Comparison of ENCODE assay signal across 13 cellular contexts in the genomic region with DNA sequence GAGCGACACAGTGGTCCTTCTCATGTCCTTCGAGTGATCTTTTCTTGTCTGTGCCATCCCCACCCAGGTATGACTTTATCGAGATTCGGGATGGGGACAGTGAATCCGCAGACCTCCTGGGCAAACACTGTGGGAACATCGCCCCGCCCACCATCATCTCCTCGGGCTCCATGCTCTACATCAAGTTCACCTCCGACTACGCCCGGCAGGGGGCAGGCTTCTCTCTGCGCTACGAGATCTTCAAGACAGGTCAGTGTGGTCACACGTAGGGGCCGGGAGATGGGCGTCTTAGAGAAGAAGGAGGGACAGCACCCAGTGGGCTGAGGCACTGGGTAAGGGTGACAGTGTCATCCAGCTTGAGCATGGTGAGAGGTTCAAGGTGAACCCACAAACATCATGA. TPM values are rescaled to one million over a fixed set of nuclear protein-coding genes. Genes with fewer than 3 reads are reported as not detected.
DNase-seq lines count a peak whose midpoint lies in the region; ATAC-seq, FAIRE-seq and TF ChIP-seq lines count a peak whose summit lies in the region.
"Had no signal": no experiment of that assay in that cellular context is flagged by ENCODE, and none has a peak within 500 bp of the region (broad histone marks: within the 10 kb centered on the region; RNA-seq: fewer than 3 reads in every experiment).

No MANE protein-coding gene starts in this region.

- H2AFZ ChIP-seq in endothelial cell of umbilical vein (ENCODE audit: low read depth, low read length): no peak overlapping the region

- peak overlapping the region; percentile 17 for H3K4me3 Mint-ChIP-seq in neural crest cell

- H3K27me3 ChIP-seq in endothelial cell of umbilical vein (ENCODE audit: control insufficient read depth in 2 of 2, insufficient read depth in 2 of 2, low read length in 2 of 2) (no peaks in the 10 kb centered on the region), tibial artery (no peaks in the 10 kb centered on the region), lower lobe of right lung (ENCODE audit: low read depth) (no peaks in the 10 kb centered on the region)
- H3K27me3 ChIP-seq: vagina had no signal

- dilution Hi-C loops in endothelial cell of umbilical vein (cut with MboI; ENCODE audit: extremely low pct_ligation_motif_present, low sequenced_read_pairs): no loop called here

- H3K4me1 Mint-ChIP-seq in neural crest cell: peaks cover 85% of the 10 kb centered on the region

- H3K9me3 ChIP-seq in endothelial cell of umbilical vein (replicated peaks; ENCODE audit: control insufficient read depth, insufficient read depth, low read length) (no peaks in the 10 kb centered on the region), tibial artery (no peaks in the 10 kb centered on the region), lower lobe of right lung (no peaks in the 10 kb centered on the region)
- H3K9me3 ChIP-seq: vagina had no signal

- CTCF ChIA-PET in endothelial cell of umbilical vein (lab: Charles Lee): interaction anchor here (1.3 kb wide), 1 partner anchor 210 kb away, joined by 5 read pairs; no protein-coding TSS in a partner anchor

- H3K27ac ChIP-seq in endothelial cell of umbilical vein (ENCODE audit: insufficient read depth, low read depth, low read length): no peak overlapping the region
- no peak overlapping the region for H3K27ac ChIP-seq in tibial artery
- H3K27ac ChIP-seq in lower lobe of right lung: no peak overlapping the region

- H3K4me3 ChIP-seq in NB4 (ENCODE audit: low read depth, low read length) (no peak overlapping the region), endothelial cell of umbilical vein (replicated peaks in 1 of 3; ENCODE audit: insufficient read depth in 1 of 3, low read depth in 1 of 3, low read length in 3 of 3) (no peak overlapping the region), tibial artery (no peak overlapping the region), lower lobe of right lung (no peak overlapping the region)
- H3K4me3 ChIP-seq: vagina had no signal

- no peaks in the 10 kb centered on the region for H3K9me3 Mint-ChIP-seq in neural crest cell

- H3K4me2 ChIP-seq in endothelial cell of umbilical vein (ENCODE audit: insufficient read depth, low read length): no peak overlapping the region

- no peak for ATAC-seq in lower lobe of right lung

- FAIRE-seq in endothelial cell of umbilical vein (lab: Jason Lieb, UNC): no peak

- no peaks in the 10 kb centered on the region for H3K9me1 ChIP-seq in endothelial cell of umbilical vein (replicated peaks; ENCODE audit: control insufficient read depth, extremely low read depth, insufficient read depth, low read length)

- H3K36me3 ChIP-seq in endothelial cell of umbilical vein (ENCODE audit: control insufficient read depth in 2 of 2, extremely low read depth in 1 of 2, insufficient read depth in 2 of 2, low read length in 2 of 2) (peaks cover under 1 to 16% of the 10 kb centered on the region in 2 experiments), tibial artery (no peaks in the 10 kb centered on the region), lower lobe of right lung (peaks cover 9% of the 10 kb centered on the region)
- H3K36me3 ChIP-seq: vagina had no signal

- H3K4me1 ChIP-seq in endothelial cell of umbilical vein (ENCODE audit: control insufficient read depth, extremely low read depth, insufficient read depth, low read length): peaks cover 18% of the 10 kb centered on the region
- H3K4me1 ChIP-seq in tibial artery: peaks cover 0 to 20% (median 12%) of the 10 kb centered on the region in 4 donors
- H3K4me1 ChIP-seq in lower lobe of right lung: peaks cover 49% of the 10 kb centered on the region

- POLR2A ChIA-PET in endothelial cell of umbilical vein (lab: Charles Lee): no interaction called here

- TF ChIP-seq POLR2A in NB4 (IDR thresholded peaks at IDR 0.05; ENCODE audit: extremely low read depth, insufficient read length): no peak
- no peak for TF ChIP-seq POLR2A in endothelial cell of umbilical vein (IDR thresholded peaks at IDR 0.05; ENCODE audit: low read depth, low read length)

- H3K9ac ChIP-seq in endothelial cell of umbilical vein (replicated peaks; ENCODE audit: extremely low read depth, insufficient read depth, low read length): no peak overlapping the region

- BruUV-seq in endothelial cell of umbilical vein (replicated peaks; lab: Mats Ljungman, UMichigan): no TSS peak

- H3K79me2 ChIP-seq in endothelial cell of umbilical vein (ENCODE audit: control insufficient read depth, insufficient read depth, low read length): no peaks in the 10 kb centered on the region

- TF ChIP-seq CTCF in NB4 (IDR thresholded peaks at IDR 0.05; ENCODE audit: low read depth, low read length): peak; percentile 57
- TF ChIP-seq CTCF in endothelial cell of umbilical vein (IDR thresholded peaks at IDR 0.05; ENCODE audit: extremely low read depth in 1 of 2, insufficient read depth in 1 of 2, low read depth in 1 of 2, low read length in 2 of 2): peak; percentile 21 to 23
- peak; percentile 28 for TF ChIP-seq CTCF in neural crest cell (conservative IDR thresholded peaks at IDR 0.05)
- TF ChIP-seq CTCF in tibial artery (IDR thresholded peaks at IDR 0.05): no peak
- no peak for TF ChIP-seq CTCF in lower lobe of right lung (IDR thresholded peaks at IDR 0.05)

- no peaks in the 10 kb centered on the region for H3K27me3 Mint-ChIP-seq in neural crest cell (ENCODE audit: low read depth)

- H3K36me3 Mint-ChIP-seq in neural crest cell (ENCODE audit: low read depth): peaks cover 19% of the 10 kb centered on the region

- no peaks in the 10 kb centered on the region for H4K20me1 ChIP-seq in endothelial cell of umbilical vein (replicated peaks; ENCODE audit: control insufficient read depth, extremely low read depth, insufficient read depth, low read length)

- H3K27ac Mint-ChIP-seq in neural crest cell (ENCODE audit: unreplicated experiment): no peak overlapping the region

- DNase-seq in ELF-1 (ENCODE audit: low read depth, low spot score): peak; percentile 87
- DNase-seq in NB4 (ENCODE audit: low read depth): peak; percentile 52
- DNase-seq in endothelial cell of umbilical vein (ENCODE audit: low read depth, low spot score): no peak
- no peak for DNase-seq in neural crest cell (ENCODE audit: low read depth, low spot score)
- no peak for DNase-seq in NCI-H345 (lab: John Stamatoyannopoulos, UW)
- DNase-seq in central memory CD4-positive, alpha-beta T cell: no peak
- no peak for DNase-seq in tibial artery
- DNase-seq in lower lobe of right lung: no peak
- DNase-seq: activated gamma-delta T cell; effector CD4-positive, alpha-beta T cell; NCI-H1105 treated with DMSO at 0.1 percent for 48 hours; T-helper 9 cell had no signal

- intact Hi-C loops in endothelial cell of umbilical vein (cut with micrococcal nuclease): no loop called here
- intact Hi-C loops in tibial artery (cut with DNase I; ENCODE audit: low total_unique reads): no loop called here
- intact Hi-C loops in lower lobe of right lung (cut with DNase I): no loop called here

TF ChIP-seq in endothelial cell of umbilical vein, 7 proteins besides CTCF, POLR2A, EP300 and RAD21:
- TF ChIP-seq JUN (IDR thresholded peaks at IDR 0.05; ENCODE audit: borderline replicate concordance, insufficient read depth, insufficient read length, low read depth) (no peak), FOS (IDR thresholded peaks at IDR 0.05; ENCODE audit: borderline replicate concordance, insufficient read depth, low read length) (no peak), POLR2AphosphoS5 (IDR thresholded peaks at IDR 0.05; ENCODE audit: insufficient read depth, low read depth, low read length) (no peak), MYC (IDR thresholded peaks at IDR 0.05; ENCODE audit: low read depth, low read length) (no peak), EZH2 (IDR thresholded peaks at IDR 0.05; ENCODE audit: borderline replicate concordance, low read depth, low read length, severe bottlenecking) (no peak), GATA2 (IDR thresholded peaks at IDR 0.05; ENCODE audit: insufficient read depth, insufficient read length, low read depth, low read length) (no peak)
- TF ChIP-seq, protein P1, sequence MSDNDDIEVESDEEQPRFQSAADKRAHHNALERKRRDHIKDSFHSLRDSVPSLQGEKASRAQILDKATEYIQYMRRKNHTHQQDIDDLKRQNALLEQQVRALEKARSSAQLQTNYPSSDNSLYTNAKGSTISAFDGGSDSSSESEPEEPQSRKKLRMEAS (IDR thresholded peaks at IDR 0.05; ENCODE audit: insufficient read depth, insufficient read length): no peak

RNA-seq across cellular contexts. Expression of a gene that starts 33.8 kb away (rescaled TPM):
- total RNA-seq in endothelial cell of umbilical vein (149 and 240 TPM in 2 replicates), neural crest cell (90.3 and 93.5 TPM in 2 replicates), lower lobe of right lung (67.5 TPM)
- polyA plus RNA-seq in endothelial cell of umbilical vein: 138 and 160 TPM in 2 replicates
- polyA plus RNA-seq in endothelial cell of umbilical vein (2011; cell fraction: cytosol; rRNA removed): 107 and 113 TPM in 2 replicates
- 198 and 227 TPM in 2 replicates for polyA plus RNA-seq in endothelial cell of umbilical vein (2011; cell fraction: nucleus; rRNA removed)
- 99.8 and 162 TPM in 2 replicates for polyA plus RNA-seq in endothelial cell of umbilical vein (2012)
- 478 and 499 TPM in 2 replicates for polyA minus RNA-seq in endothelial cell of umbilical vein
- polyA minus RNA-seq in endothelial cell of umbilical vein (2011; cell fraction: cytosol; rRNA and poly(A)+ RNA removed): 1.3 TPM
- 330 and 370 TPM in 2 replicates for polyA minus RNA-seq in endothelial cell of umbilical vein (2011; cell fraction: nucleus; rRNA and poly(A)+ RNA removed)

Comparison
In these comparisons a context has a peak if more than half of its experiments do, and no peak if none do; other contexts are left out.
1. DNase-seq: peak in ELF-1 (single experiment) and NB4 (single experiment); none in endothelial cell of umbilical vein (single experiment), neural crest cell (single experiment), NCI-H345 (single experiment), central memory CD4-positive, alpha-beta T cell (single experiment), tibial artery (0 of 2) and lower lobe of right lung (single experiment).
2. CTCF ChIP-seq: peak in NB4 (single experiment), endothelial cell of umbilical vein (2 of 2) and neural crest cell (single experiment); none in tibial artery (0 of 2) and lower lobe of right lung (single experiment).